ENCODE assay signal across 8 cellular contexts in the genomic region with DNA sequence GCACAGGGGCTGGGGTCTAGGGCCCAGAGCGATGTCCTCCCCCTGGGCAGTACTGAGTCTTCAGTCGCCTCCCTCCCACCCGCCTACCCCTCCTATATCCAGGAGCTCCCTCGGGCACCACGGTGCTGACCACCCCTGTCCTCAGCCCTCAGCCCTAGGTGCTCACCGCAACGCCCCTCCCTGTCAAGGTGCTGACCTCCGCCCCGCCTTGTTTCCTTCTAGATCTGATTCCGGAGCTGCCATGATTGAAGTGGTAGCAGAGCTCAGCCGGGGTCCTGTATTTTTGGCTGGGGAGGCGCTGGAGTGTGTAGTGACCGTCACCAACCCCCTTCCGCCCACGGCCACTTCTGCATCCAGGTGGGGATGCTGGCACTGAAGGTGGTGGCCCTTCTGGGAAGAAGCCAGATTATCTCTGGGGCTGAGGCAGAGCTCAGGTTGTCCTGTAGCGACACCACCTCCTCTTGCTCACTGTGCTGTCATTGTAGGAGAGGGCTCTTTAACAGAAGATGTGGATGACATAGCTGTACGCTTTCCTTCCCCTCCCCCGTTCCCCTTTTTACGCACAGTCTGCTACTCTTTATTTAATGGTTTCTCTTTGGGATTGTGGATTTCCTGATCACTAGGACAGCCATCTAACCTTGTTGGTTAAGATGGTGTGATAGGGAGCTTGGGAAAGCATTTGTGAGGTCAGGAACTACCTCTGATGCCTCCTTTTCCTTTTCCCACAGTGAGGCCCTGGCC. TPM values are rescaled to one million over a fixed set of nuclear protein-coding genes. Genes with fewer than 3 reads are reported as not detected.
A peak's percentile ranks its signal among the peaks of the same experiment; 100 is the strongest.
DNase-seq lines count a peak whose midpoint lies in the region; ATAC-seq, FAIRE-seq and TF ChIP-seq lines count a peak whose summit lies in the region.

No MANE protein-coding gene starts in this region.

- no peak overlapping the region for H2BK120ac ChIP-seq in mesendoderm (ENCODE audit: low read depth, low read length)

- no peak overlapping the region for H4K5ac ChIP-seq in mesendoderm (ENCODE audit: low read length)

- no peak for TF ChIP-seq CTCF in C4-2B (conservative IDR thresholded peaks at IDR 0.05)
- TF ChIP-seq CTCF in testis (IDR thresholded peaks at IDR 0.05): no peak

- H3K27me3 ChIP-seq in mesendoderm (ENCODE audit: insufficient read depth, low read length, poor library complexity): no peaks in the 10 kb centered on the region
- H3K27me3 ChIP-seq in testis: no peaks in the 10 kb centered on the region

- ATAC-seq in GM19438 (IDR thresholded peaks at IDR 0.05; ENCODE audit: low read depth, unreplicated experiment): peak; percentile 42
- ATAC-seq in HG03521 (IDR thresholded peaks at IDR 0.05; ENCODE audit: unreplicated experiment): peak; percentile 25

- H3K9ac ChIP-seq in mesendoderm (ENCODE audit: low read length): peak overlapping the region; percentile 83

- peak overlapping the region; percentile 81 for H3K4me2 ChIP-seq in mesendoderm (ENCODE audit: low read length)

- no peak overlapping the region for H3K18ac ChIP-seq in mesendoderm (ENCODE audit: low read length)

- H3K36me3 ChIP-seq in mesendoderm (ENCODE audit: control insufficient read depth, insufficient read depth, low read length) (no peaks in the 10 kb centered on the region), testis (ENCODE audit: low read depth, missing control alignments) (no peaks in the 10 kb centered on the region)

- no peak overlapping the region for H3K23ac ChIP-seq in mesendoderm (ENCODE audit: low read length)

- H3K4ac ChIP-seq in mesendoderm (ENCODE audit: low read depth, low read length): peak overlapping the region; percentile 49

- peaks cover 15% of the 10 kb centered on the region for H3K4me1 ChIP-seq in mesendoderm (ENCODE audit: control insufficient read depth, low read depth, low read length)
- peaks cover 33% of the 10 kb centered on the region for H3K4me1 ChIP-seq in testis

- no peak overlapping the region for H2BK5ac ChIP-seq in mesendoderm (ENCODE audit: low read length)

- no peak overlapping the region for H4K8ac ChIP-seq in mesendoderm (ENCODE audit: low read depth, low read length)

- WGBS in mesendoderm (ENCODE audit: extremely low coverage, insufficient coverage, low lambda C conversion rate): no CpG with 5 or more reads among the region's 19 CpGs
- 4% methylated on average over 15 to 19 of the region's 19 CpGs for WGBS in testis, 2 donors

- peaks cover 20% of the 10 kb centered on the region for H3K79me1 ChIP-seq in mesendoderm (ENCODE audit: low read length)

- intact Hi-C loops in testis (cut with DNase I; ENCODE audit: low total_unique reads): no loop called here

- no peak for TF ChIP-seq POLR2A in testis (IDR thresholded peaks at IDR 0.05)

- no peaks in the 10 kb centered on the region for H3K9me3 ChIP-seq in testis

- H2AK5ac ChIP-seq in mesendoderm (ENCODE audit: low read length): no peak overlapping the region

- FAIRE-seq in RCC 7860 (lab: Jason Lieb, UNC): no peak

- H3K27ac ChIP-seq in C4-2B: peak overlapping the region; percentile 90
- H3K27ac ChIP-seq in mesendoderm (ENCODE audit: low read depth, low read length): peak overlapping the region; percentile 33
- H3K27ac ChIP-seq in testis: peak overlapping the region; percentile 6 to 80

- peak; percentile 24 for DNase-seq in activated CD4-positive, CD25-positive, alpha-beta regulatory T cell treated with anti-CD3 and anti-CD28 coated beads, Interleukin-2, amount 50 U/mL, for 16 hours (ENCODE audit: low read depth, low spot score)
- DNase-seq in dermis microvascular lymphatic vessel endothelial cell (ENCODE audit: low read depth in 2 of 2): peak; percentile 48 to 67
- peak; percentile 59 for DNase-seq in mesendoderm
- DNase-seq in testis: peak; percentile 45
- DNase-seq in RCC 7860 (ENCODE audit: low spot score): no peak

- H3K56ac ChIP-seq in mesendoderm (ENCODE audit: low read length): peak overlapping the region; percentile 96

- H3K4me3 ChIP-seq in mesendoderm (ENCODE audit: low read length) (peak overlapping the region; percentile 83), testis (peak overlapping the region; percentile 84 to 97)

- H3K79me2 ChIP-seq in mesendoderm (ENCODE audit: control insufficient read depth, insufficient read depth, low read length): peaks cover 30% of the 10 kb centered on the region

- no peak overlapping the region for H2BK15ac ChIP-seq in mesendoderm (replicated peaks; ENCODE audit: low read depth)

RNA-seq across cellular contexts. Expression of a gene that starts 0.6 kb away (rescaled TPM):
- total RNA-seq in dermis microvascular lymphatic vessel endothelial cell: 9.0 and 11.3 TPM in 2 replicates
- polyA plus RNA-seq in mesendoderm (2013, experiment 1 of 2): 10.1 TPM
- polyA plus RNA-seq in mesendoderm (2013, experiment 2 of 2): 10.0 TPM
- total RNA-seq in testis: 10 to 100 TPM; 21.1 to 21.4 TPM
- polyA plus RNA-seq in testis (ENCODE audit: insufficient read depth, low read depth, low replicate concordance): 23.9 TPM

RNA-seq across cellular contexts. Expression of a gene that starts 0.7 kb away (rescaled TPM):
- total RNA-seq in dermis microvascular lymphatic vessel endothelial cell: 66.6 and 78.1 TPM in 2 replicates
- polyA plus RNA-seq in mesendoderm (2013, experiment 1 of 2): 35.0 TPM
- 35.8 TPM for polyA plus RNA-seq in mesendoderm (2013, experiment 2 of 2)
- 10 to 100 TPM; 66.5 to 77.1 TPM for total RNA-seq in testis
- polyA plus RNA-seq in testis (ENCODE audit: insufficient read depth, low read depth, low replicate concordance): 51.3 TPM

RNA-seq across cellular contexts. Expression of a gene that starts 4.4 kb away (rescaled TPM):
- total RNA-seq in dermis microvascular lymphatic vessel endothelial cell: 142 and 187 TPM in 2 replicates
- 0.70 TPM for polyA plus RNA-seq in mesendoderm (2013, experiment 1 of 2)
- polyA plus RNA-seq in mesendoderm (2013, experiment 2 of 2): 0.85 TPM
- 1 to 10 TPM in 1 of 2 donors, not detected in 1; 1.7 TPM for total RNA-seq in testis
- polyA plus RNA-seq in testis (ENCODE audit: insufficient read depth, low read depth, low replicate concordance): 1.9 TPM

RNA-seq across cellular contexts. Expression of a gene that starts 17.2 kb away (rescaled TPM):
- 35.5 and 39.9 TPM in 2 replicates for total RNA-seq in dermis microvascular lymphatic vessel endothelial cell
- polyA plus RNA-seq in mesendoderm (2013, experiment 1 of 2): 19.8 TPM
- polyA plus RNA-seq in mesendoderm (2013, experiment 2 of 2): 19.8 TPM
- 10 to 100 TPM; 51.2 to 63.1 TPM for total RNA-seq in testis
- polyA plus RNA-seq in testis (ENCODE audit: insufficient read depth, low read depth, low replicate concordance): 85.0 TPM

RNA-seq across cellular contexts. Expression of a gene that starts 17.7 kb away (rescaled TPM):
- total RNA-seq in dermis microvascular lymphatic vessel endothelial cell: 230 and 315 TPM in 2 replicates
- 27.1 TPM for polyA plus RNA-seq in mesendoderm (2013, experiment 1 of 2)
- polyA plus RNA-seq in mesendoderm (2013, experiment 2 of 2): 27.7 TPM
- 100 to 1,000 TPM; 134 to 201 TPM for total RNA-seq in testis
- polyA plus RNA-seq in testis (ENCODE audit: insufficient read depth, low read depth, low replicate concordance): 171 TPM

Comparison
In these comparisons a context has a peak if more than half of its experiments do, and no peak if none do; other contexts are left out.
1. H3K27ac ChIP-seq: peak in every context shown above with its lines; median percentile 90 in C4-2B; 43 in testis; 33 in mesendoderm.
2. RNA of a gene that starts 4.4 kb away (total RNA-seq): 142 to 187 TPM in dermis microvascular lymphatic vessel endothelial cell; 1.7 TPM in testis; every median in the first group is over 10 times any median in the second.